1 cellular context compared by ENCODE assay signal in genomic region chr2:226031078-226031937, GRCh38.
TF ChIP-seq lines count a peak whose summit lies in the region.

No MANE protein-coding gene starts in this region.

TF ChIP-seq in HepG2, 621 proteins besides CTCF, POLR2A, EP300 and RAD21 (continued from another document):
- TF ChIP-seq, protein P1, sequence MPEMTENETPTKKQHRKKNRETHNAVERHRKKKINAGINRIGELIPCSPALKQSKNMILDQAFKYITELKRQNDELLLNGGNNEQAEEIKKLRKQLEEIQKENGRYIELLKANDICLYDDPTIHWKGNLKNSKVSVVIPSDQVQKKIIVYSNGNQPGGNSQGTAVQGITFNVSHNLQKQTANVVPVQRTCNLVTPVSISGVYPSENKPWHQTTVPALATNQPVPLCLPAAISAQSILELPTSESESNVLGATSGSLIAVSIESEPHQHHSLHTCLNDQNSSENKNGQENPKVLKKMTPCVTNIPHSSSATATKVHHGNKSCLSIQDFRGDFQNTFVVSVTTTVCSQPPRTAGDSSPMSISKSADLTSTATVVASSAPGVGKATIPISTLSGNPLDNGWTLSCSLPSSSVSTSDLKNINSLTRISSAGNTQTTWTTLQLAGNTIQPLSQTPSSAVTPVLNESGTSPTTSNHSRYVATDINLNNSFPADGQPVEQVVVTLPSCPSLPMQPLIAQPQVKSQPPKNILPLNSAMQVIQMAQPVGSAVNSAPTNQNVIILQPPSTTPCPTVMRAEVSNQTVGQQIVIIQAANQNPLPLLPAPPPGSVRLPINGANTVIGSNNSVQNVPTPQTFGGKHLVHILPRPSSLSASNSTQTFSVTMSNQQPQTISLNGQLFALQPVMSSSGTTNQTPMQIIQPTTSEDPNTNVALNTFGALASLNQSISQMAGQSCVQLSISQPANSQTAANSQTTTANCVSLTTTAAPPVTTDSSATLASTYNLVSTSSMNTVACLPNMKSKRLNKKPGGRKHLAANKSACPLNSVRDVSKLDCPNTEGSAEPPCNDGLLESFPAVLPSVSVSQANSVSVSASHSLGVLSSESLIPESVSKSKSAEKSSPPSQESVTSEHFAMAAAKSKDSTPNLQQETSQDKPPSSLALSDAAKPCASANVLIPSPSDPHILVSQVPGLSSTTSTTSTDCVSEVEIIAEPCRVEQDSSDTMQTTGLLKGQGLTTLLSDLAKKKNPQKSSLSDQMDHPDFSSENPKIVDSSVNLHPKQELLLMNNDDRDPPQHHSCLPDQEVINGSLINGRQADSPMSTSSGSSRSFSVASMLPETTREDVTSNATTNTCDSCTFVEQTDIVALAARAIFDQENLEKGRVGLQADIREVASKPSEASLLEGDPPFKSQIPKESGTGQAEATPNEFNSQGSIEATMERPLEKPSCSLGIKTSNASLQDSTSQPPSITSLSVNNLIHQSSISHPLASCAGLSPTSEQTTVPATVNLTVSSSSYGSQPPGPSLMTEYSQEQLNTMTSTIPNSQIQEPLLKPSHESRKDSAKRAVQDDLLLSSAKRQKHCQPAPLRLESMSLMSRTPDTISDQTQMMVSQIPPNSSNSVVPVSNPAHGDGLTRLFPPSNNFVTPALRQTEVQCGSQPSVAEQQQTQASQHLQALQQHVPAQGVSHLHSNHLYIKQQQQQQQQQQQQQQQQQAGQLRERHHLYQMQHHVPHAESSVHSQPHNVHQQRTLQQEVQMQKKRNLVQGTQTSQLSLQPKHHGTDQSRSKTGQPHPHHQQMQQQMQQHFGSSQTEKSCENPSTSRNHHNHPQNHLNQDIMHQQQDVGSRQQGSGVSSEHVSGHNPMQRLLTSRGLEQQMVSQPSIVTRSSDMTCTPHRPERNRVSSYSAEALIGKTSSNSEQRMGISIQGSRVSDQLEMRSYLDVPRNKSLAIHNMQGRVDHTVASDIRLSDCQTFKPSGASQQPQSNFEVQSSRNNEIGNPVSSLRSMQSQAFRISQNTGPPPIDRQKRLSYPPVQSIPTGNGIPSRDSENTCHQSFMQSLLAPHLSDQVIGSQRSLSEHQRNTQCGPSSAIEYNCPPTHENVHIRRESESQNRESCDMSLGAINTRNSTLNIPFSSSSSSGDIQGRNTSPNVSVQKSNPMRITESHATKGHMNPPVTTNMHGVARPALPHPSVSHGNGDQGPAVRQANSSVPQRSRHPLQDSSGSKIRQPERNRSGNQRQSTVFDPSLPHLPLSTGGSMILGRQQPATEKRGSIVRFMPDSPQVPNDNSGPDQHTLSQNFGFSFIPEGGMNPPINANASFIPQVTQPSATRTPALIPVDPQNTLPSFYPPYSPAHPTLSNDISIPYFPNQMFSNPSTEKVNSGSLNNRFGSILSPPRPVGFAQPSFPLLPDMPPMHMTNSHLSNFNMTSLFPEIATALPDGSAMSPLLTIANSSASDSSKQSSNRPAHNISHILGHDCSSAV (CRISPR knock-in tag; IDR thresholded peaks at IDR 0.05; ENCODE audit: borderline replicate concordance) = no peak
- no peak; the same call in 1 of the 2 replicates for TF ChIP-seq JDP2 (CRISPR knock-in tag; IDR thresholded peaks at IDR 0.05; ENCODE audit: borderline replicate concordance)
- TF ChIP-seq, protein P2, sequence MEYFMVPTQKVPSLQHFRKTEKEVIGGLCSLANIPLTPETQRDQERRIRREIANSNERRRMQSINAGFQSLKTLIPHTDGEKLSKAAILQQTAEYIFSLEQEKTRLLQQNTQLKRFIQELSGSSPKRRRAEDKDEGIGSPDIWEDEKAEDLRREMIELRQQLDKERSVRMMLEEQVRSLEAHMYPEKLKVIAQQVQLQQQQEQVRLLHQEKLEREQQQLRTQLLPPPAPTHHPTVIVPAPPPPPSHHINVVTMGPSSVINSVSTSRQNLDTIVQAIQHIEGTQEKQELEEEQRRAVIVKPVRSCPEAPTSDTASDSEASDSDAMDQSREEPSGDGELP (IDR thresholded peaks at IDR 0.05; ENCODE audit: borderline replicate concordance, low read depth) = peak; percentile 68; the same call in 1 of the 2 replicates
- peak; percentile 35; the same call in 1 of the 2 replicates for TF ChIP-seq FOSL2 (CRISPR knock-in tag; IDR thresholded peaks at IDR 0.05)
- TF ChIP-seq, protein P3, sequence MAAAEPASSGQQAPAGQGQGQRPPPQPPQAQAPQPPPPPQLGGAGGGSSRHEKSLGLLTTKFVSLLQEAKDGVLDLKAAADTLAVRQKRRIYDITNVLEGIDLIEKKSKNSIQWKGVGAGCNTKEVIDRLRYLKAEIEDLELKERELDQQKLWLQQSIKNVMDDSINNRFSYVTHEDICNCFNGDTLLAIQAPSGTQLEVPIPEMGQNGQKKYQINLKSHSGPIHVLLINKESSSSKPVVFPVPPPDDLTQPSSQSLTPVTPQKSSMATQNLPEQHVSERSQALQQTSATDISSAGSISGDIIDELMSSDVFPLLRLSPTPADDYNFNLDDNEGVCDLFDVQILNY (CRISPR knock-in tag; conservative IDR thresholded peaks at IDR 0.05) = no peak
- TF ChIP-seq ZNF30 (CRISPR knock-in tag; IDR thresholded peaks at IDR 0.05) = no peak
- no peak for TF ChIP-seq FLYWCH1 (CRISPR knock-in tag; IDR thresholded peaks at IDR 0.05)
- TF ChIP-seq KAT8 (CRISPR knock-in tag; IDR thresholded peaks at IDR 0.05) = peak; percentile 77
- TF ChIP-seq PAX8 (CRISPR knock-in tag; IDR thresholded peaks at IDR 0.05; ENCODE audit: borderline replicate concordance) = no peak
- TF ChIP-seq NR3C1 (CRISPR knock-in tag; IDR thresholded peaks at IDR 0.05) = no peak
- TF ChIP-seq ZNF781 (CRISPR knock-in tag; IDR thresholded peaks at IDR 0.05; ENCODE audit: borderline replicate concordance, not compliant biosample characterization) = no peak
- TF ChIP-seq, protein P4, sequence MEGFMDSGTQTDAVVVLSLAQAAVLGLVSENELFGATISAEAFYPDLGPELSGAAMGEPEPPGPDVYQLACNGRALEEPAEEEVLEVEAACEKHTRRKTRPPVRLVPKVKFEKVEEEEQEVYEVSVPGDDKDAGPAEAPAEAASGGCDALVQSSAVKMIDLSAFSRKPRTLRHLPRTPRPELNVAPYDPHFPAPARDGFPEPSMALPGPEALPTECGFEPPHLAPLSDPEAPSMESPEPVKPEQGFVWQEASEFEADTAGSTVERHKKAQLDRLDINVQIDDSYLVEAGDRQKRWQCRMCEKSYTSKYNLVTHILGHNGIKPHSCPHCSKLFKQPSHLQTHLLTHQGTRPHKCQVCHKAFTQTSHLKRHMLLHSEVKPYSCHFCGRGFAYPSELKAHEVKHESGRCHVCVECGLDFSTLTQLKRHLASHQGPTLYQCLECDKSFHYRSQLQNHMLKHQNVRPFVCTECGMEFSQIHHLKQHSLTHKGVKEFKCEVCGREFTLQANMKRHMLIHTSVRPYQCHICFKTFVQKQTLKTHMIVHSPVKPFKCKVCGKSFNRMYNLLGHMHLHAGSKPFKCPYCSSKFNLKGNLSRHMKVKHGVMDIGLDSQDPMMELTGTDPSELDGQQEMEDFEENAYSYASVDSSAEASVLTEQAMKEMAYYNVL (CRISPR knock-in tag; IDR thresholded peaks at IDR 0.05; ENCODE audit: borderline replicate concordance) = peak; percentile 59; the same call in 1 of the 2 replicates
- no peak for TF ChIP-seq RBM22 (optimal IDR thresholded peaks at IDR 0.05; ENCODE audit: low read length)
- peak; percentile 78; the same call in 1 of the 2 replicates for TF ChIP-seq ZNF749 (CRISPR knock-in tag; IDR thresholded peaks at IDR 0.05; ENCODE audit: borderline replicate concordance)
- TF ChIP-seq, protein P5, sequence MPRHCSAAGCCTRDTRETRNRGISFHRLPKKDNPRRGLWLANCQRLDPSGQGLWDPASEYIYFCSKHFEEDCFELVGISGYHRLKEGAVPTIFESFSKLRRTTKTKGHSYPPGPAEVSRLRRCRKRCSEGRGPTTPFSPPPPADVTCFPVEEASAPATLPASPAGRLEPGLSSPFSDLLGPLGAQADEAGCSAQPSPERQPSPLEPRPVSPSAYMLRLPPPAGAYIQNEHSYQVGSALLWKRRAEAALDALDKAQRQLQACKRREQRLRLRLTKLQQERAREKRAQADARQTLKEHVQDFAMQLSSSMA (CRISPR knock-in tag; IDR thresholded peaks at IDR 0.05) = 0 out of 2 replicates have a peak, but pooled peaks have one; percentile 52
- no peak for TF ChIP-seq ZNF589 (CRISPR knock-in tag; conservative IDR thresholded peaks at IDR 0.05)
- TF ChIP-seq KDM4B (CRISPR knock-in tag; IDR thresholded peaks at IDR 0.05) = 0 out of 2 replicates have a peak, but pooled peaks have one; percentile 25
- peak; percentile 93; the same call in 1 of the 2 replicates for TF ChIP-seq ZNF136 (CRISPR knock-in tag; IDR thresholded peaks at IDR 0.05; ENCODE audit: low read depth)
- TF ChIP-seq, protein P6, sequence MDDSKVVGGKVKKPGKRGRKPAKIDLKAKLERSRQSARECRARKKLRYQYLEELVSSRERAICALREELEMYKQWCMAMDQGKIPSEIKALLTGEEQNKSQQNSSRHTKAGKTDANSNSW (CRISPR knock-in tag; IDR thresholded peaks at IDR 0.05; ENCODE audit: borderline replicate concordance) = no peak
- TF ChIP-seq, protein P7, sequence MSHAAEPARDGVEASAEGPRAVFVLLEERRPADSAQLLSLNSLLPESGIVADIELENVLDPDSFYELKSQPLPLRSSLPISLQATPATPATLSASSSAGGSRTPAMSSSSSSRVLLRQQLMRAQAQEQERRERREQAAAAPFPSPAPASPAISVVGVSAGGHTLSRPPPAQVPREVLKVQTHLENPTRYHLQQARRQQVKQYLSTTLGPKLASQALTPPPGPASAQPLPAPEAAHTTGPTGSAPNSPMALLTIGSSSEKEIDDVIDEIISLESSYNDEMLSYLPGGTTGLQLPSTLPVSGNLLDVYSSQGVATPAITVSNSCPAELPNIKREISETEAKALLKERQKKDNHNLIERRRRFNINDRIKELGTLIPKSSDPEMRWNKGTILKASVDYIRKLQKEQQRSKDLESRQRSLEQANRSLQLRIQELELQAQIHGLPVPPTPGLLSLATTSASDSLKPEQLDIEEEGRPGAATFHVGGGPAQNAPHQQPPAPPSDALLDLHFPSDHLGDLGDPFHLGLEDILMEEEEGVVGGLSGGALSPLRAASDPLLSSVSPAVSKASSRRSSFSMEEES (CRISPR knock-in tag; IDR thresholded peaks at IDR 0.05) = peak; percentile 13
- TF ChIP-seq, protein P8, sequence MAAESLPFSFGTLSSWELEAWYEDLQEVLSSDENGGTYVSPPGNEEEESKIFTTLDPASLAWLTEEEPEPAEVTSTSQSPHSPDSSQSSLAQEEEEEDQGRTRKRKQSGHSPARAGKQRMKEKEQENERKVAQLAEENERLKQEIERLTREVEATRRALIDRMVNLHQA (CRISPR knock-in tag; IDR thresholded peaks at IDR 0.05) = no peak
- 0 out of 2 replicates have a peak, but pooled peaks have one; percentile 27 for TF ChIP-seq FOXA1 (IDR thresholded peaks at IDR 0.05)
- TF ChIP-seq FOXA1 (CRISPR knock-in tag; IDR thresholded peaks at IDR 0.05) = peak; percentile 67
- TF ChIP-seq ZNF570 (CRISPR knock-in tag; IDR thresholded peaks at IDR 0.05; ENCODE audit: borderline replicate concordance) = no peak
- TF ChIP-seq ZKSCAN1 (IDR thresholded peaks at IDR 0.05; ENCODE audit: low read length) = no peak
- TF ChIP-seq XBP1 (CRISPR knock-in tag; IDR thresholded peaks at IDR 0.05) = no peak
- TF ChIP-seq NFE2L1 (CRISPR knock-in tag; IDR thresholded peaks at IDR 0.05; ENCODE audit: borderline replicate concordance) = no peak
- TF ChIP-seq CREM (IDR thresholded peaks at IDR 0.05) = peak; percentile 51
- no peak for TF ChIP-seq CREM (CRISPR knock-in tag; IDR thresholded peaks at IDR 0.05)
- TF ChIP-seq FOSL1 (CRISPR knock-in tag; IDR thresholded peaks at IDR 0.05; ENCODE audit: borderline replicate concordance) = no peak
- peak; percentile 90 for TF ChIP-seq ZNF605 (CRISPR knock-in tag; IDR thresholded peaks at IDR 0.05)
- no peak for TF ChIP-seq MAZ (IDR thresholded peaks at IDR 0.05; ENCODE audit: borderline replicate concordance, low read depth, low read length)
- TF ChIP-seq MAZ (CRISPR knock-in tag; IDR thresholded peaks at IDR 0.05; ENCODE audit: low read depth) = peak; percentile 61
- peak; percentile 32; the same call in 1 of the 2 replicates for TF ChIP-seq CBFB (CRISPR knock-in tag; IDR thresholded peaks at IDR 0.05)
- TF ChIP-seq KLF15 (CRISPR knock-in tag; IDR thresholded peaks at IDR 0.05; ENCODE audit: borderline replicate concordance) = no peak
- TF ChIP-seq ZBTB46 (CRISPR knock-in tag; IDR thresholded peaks at IDR 0.05; ENCODE audit: borderline replicate concordance) = no peak
- no peak for TF ChIP-seq MTF2 (CRISPR knock-in tag; IDR thresholded peaks at IDR 0.05; ENCODE audit: borderline replicate concordance)
- TF ChIP-seq TGIF2 (CRISPR knock-in tag; IDR thresholded peaks at IDR 0.05) = no peak
- TF ChIP-seq BORCS8-MEF2B (CRISPR knock-in tag; IDR thresholded peaks at IDR 0.05) = no peak
- no peak for TF ChIP-seq NCOA5 (CRISPR knock-in tag; IDR thresholded peaks at IDR 0.05)
- peak; percentile 48 for TF ChIP-seq IRF2 (CRISPR knock-in tag; IDR thresholded peaks at IDR 0.05)
- peak; percentile 70 for TF ChIP-seq PHF8 (CRISPR knock-in tag; IDR thresholded peaks at IDR 0.05)
- 0 out of 2 replicates have a peak, but pooled peaks have one; percentile 31 for TF ChIP-seq DPF2 (CRISPR knock-in tag; IDR thresholded peaks at IDR 0.05; ENCODE audit: borderline replicate concordance, low read depth)
- peak; percentile 31 for TF ChIP-seq HMG20A (CRISPR knock-in tag; IDR thresholded peaks at IDR 0.05; ENCODE audit: borderline replicate concordance)
- peak; percentile 85 for TF ChIP-seq XRCC5 (optimal IDR thresholded peaks at IDR 0.05; ENCODE audit: low read length)
- TF ChIP-seq, protein P9, sequence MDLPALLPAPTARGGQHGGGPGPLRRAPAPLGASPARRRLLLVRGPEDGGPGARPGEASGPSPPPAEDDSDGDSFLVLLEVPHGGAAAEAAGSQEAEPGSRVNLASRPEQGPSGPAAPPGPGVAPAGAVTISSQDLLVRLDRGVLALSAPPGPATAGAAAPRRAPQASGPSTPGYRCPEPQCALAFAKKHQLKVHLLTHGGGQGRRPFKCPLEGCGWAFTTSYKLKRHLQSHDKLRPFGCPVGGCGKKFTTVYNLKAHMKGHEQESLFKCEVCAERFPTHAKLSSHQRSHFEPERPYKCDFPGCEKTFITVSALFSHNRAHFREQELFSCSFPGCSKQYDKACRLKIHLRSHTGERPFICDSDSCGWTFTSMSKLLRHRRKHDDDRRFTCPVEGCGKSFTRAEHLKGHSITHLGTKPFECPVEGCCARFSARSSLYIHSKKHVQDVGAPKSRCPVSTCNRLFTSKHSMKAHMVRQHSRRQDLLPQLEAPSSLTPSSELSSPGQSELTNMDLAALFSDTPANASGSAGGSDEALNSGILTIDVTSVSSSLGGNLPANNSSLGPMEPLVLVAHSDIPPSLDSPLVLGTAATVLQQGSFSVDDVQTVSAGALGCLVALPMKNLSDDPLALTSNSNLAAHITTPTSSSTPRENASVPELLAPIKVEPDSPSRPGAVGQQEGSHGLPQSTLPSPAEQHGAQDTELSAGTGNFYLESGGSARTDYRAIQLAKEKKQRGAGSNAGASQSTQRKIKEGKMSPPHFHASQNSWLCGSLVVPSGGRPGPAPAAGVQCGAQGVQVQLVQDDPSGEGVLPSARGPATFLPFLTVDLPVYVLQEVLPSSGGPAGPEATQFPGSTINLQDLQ (CRISPR knock-in tag; IDR thresholded peaks at IDR 0.05) = no peak
- peak; percentile 67 for TF ChIP-seq MIXL1 (CRISPR knock-in tag; IDR thresholded peaks at IDR 0.05)
